In genomic region chr2:74188018-74188601, GRCh38 we compare ENCODE assay signal across 1 cellular context.
TF ChIP-seq lines count a peak whose summit lies in the region.

No MANE protein-coding gene starts in this region.

TF ChIP-seq in HCT116, 20 proteins besides CTCF, POLR2A, EP300 and RAD21 (continued from another document):
- TF ChIP-seq ZBTB33 (IDR thresholded peaks at IDR 0.05; ENCODE audit: extremely low read depth, insufficient replicate concordance, low read length) (no peak), EZH2phosphoT487 (IDR thresholded peaks at IDR 0.05; ENCODE audit: borderline replicate concordance) (no peak), EGR1 (IDR thresholded peaks at IDR 0.05; ENCODE audit: low read depth) (no peak), FOSL1 (IDR thresholded peaks at IDR 0.05; ENCODE audit: low read depth) (no peak), SIN3A (IDR thresholded peaks at IDR 0.05; ENCODE audit: low read depth) (no peak), CEBPB (IDR thresholded peaks at IDR 0.05; ENCODE audit: low read depth) (no peak), ATF3 (IDR thresholded peaks at IDR 0.05) (no peak), SRF (IDR thresholded peaks at IDR 0.05; ENCODE audit: low read depth) (peak; percentile 80), JUND (IDR thresholded peaks at IDR 0.05) (no peak)
